Comparison of ENCODE assay signal across 9 cellular contexts in the genomic region with DNA sequence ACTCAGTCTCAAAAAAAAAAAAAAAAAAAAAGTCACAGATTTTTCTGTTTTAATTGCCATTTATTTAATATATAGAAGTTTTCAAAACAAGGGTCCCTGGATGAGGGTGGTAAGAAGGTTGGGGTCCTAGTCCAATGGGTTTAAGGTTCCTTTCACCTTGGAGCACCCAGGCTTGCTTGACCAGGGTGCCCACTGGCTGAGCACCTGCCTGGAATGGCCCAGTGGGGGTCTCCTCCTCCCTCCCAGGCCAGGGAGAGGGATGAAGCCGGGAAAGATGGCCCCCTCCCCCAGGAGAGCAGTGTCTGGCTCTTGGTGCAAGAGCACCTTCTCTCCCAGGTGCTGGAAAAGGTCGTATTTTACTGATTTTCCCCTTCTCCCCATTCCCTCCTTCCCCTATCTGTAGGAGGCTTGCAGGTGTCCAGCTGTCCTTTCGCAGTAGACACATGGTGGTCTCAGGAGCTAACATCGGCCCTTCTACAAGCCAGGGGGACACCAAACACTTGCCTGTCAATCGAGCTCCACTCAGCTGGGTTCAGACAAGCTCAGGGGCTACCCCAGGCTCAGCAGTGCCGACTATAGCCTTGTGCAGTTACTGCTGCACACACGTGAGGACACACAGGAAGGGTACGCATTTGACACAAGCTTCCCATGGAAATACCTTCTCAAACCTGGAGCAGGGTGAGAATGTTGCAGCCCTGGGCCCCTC.
A peak's percentile ranks its signal among the peaks of the same experiment; 100 is the strongest.
DNase-seq lines count a peak whose midpoint lies in the region; ATAC-seq and TF ChIP-seq lines count a peak whose summit lies in the region.
"Had no signal": no experiment of that assay in that cellular context is flagged by ENCODE, and none has a peak within 500 bp of the region (broad histone marks: within the 10 kb centered on the region; RNA-seq: fewer than 3 reads in every experiment).

No MANE protein-coding gene starts in this region.

- H3K4me1 Mint-ChIP-seq in activated CD4-positive, alpha-beta T cell treated with anti-CD3 and anti-CD28 coated beads, Interleukin-2, amount 10 ng/mL, durations not matched to agents 24 days and 14 days: peaks cover 40% of the 10 kb centered on the region
- peaks cover 34% of the 10 kb centered on the region for H3K4me1 Mint-ChIP-seq in T-helper 17 cell
- peaks cover 9% of the 10 kb centered on the region for H3K4me1 Mint-ChIP-seq in glutamatergic neuron (ENCODE audit: low read depth, unreplicated experiment)

- H3K27me3 ChIP-seq in suprapubic skin: no peaks in the 10 kb centered on the region

- peak overlapping the region; percentile 97 for H3K27ac ChIP-seq in suprapubic skin

- DNase-seq in activated CD4-positive, alpha-beta T cell treated with anti-CD3 and anti-CD28 coated beads, Interleukin-2, amount 10 ng/mL, durations not matched to agents 24 days and 14 days: peak; percentile 71
- DNase-seq in activated CD4-positive, alpha-beta T cell treated with anti-CD3 and anti-CD28 coated beads, Interleukin-2, amount 50 U/mL, for 48 hours: no peak
- DNase-seq in T-helper 17 cell (no peak), glutamatergic neuron (no peak), suprapubic skin (ENCODE audit: low spot score in 2 of 2) (peak in 1 of 2 donors; percentile 65), Ammon's horn (ENCODE audit: low spot score) (no peak), occipital lobe (lab: John Stamatoyannopoulos, UW) (no peak)
- no peak for DNase-seq in activated CD4-positive, CD25-positive, alpha-beta regulatory T cell (lab: John Stamatoyannopoulos, UW)
- DNase-seq: erythroblast had no signal

- no peaks in the 10 kb centered on the region for H3K27me3 Mint-ChIP-seq in activated CD4-positive, alpha-beta T cell treated with anti-CD3 and anti-CD28 coated beads, Interleukin-2, amount 10 ng/mL, durations not matched to agents 24 days and 14 days
- H3K27me3 Mint-ChIP-seq in T-helper 17 cell (no peaks in the 10 kb centered on the region), glutamatergic neuron (ENCODE audit: unreplicated experiment) (peaks cover 6% of the 10 kb centered on the region)

- TF ChIP-seq EP300 in suprapubic skin (IDR thresholded peaks at IDR 0.05): no peak

- TF ChIP-seq POLR2A in suprapubic skin (IDR thresholded peaks at IDR 0.05): no peak

- no peaks in the 10 kb centered on the region for H3K36me3 ChIP-seq in suprapubic skin

- TF ChIP-seq CTCF in glutamatergic neuron (IDR thresholded peaks at IDR 0.05; ENCODE audit: partially characterized antibody, unreplicated experiment) (no peak), suprapubic skin (IDR thresholded peaks at IDR 0.05) (no peak)

- WGBS in suprapubic skin: 65% methylated on average over 8 of the region's 8 CpGs

- no peak overlapping the region for H3K4me3 ChIP-seq in suprapubic skin

- H3K36me3 Mint-ChIP-seq in activated CD4-positive, alpha-beta T cell treated with anti-CD3 and anti-CD28 coated beads, Interleukin-2, amount 10 ng/mL, durations not matched to agents 24 days and 14 days (ENCODE audit: low read depth): peaks cover 4% of the 10 kb centered on the region
- H3K36me3 Mint-ChIP-seq in T-helper 17 cell (ENCODE audit: low read depth) (no peaks in the 10 kb centered on the region), glutamatergic neuron (ENCODE audit: unreplicated experiment) (no peaks in the 10 kb centered on the region)

- H3K9me3 ChIP-seq in T-helper 17 cell (ENCODE audit: control insufficient read depth, low read length, poor library complexity, severe bottlenecking) (no peaks in the 10 kb centered on the region), suprapubic skin (no peaks in the 10 kb centered on the region)

- H3K9me3 Mint-ChIP-seq in activated CD4-positive, alpha-beta T cell treated with anti-CD3 and anti-CD28 coated beads, Interleukin-2, amount 10 ng/mL, durations not matched to agents 24 days and 14 days: peaks cover 16% of the 10 kb centered on the region
- H3K9me3 Mint-ChIP-seq in glutamatergic neuron (ENCODE audit: unreplicated experiment): peaks cover 11% of the 10 kb centered on the region

- intact Hi-C loops in activated CD4-positive, alpha-beta T cell treated with anti-CD3 and anti-CD28 coated beads, Interleukin-2, amount 10 ng/mL, durations not matched to agents 24 days and 14 days (cut with micrococcal nuclease): no loop called here

- peak overlapping the region; percentile 87 for H3K4me3 Mint-ChIP-seq in activated CD4-positive, alpha-beta T cell treated with anti-CD3 and anti-CD28 coated beads, Interleukin-2, amount 10 ng/mL, durations not matched to agents 24 days and 14 days
- H3K4me3 Mint-ChIP-seq in T-helper 17 cell: peak overlapping the region; percentile 93
- H3K4me3 Mint-ChIP-seq in glutamatergic neuron (ENCODE audit: unreplicated experiment): no peak overlapping the region

- ATAC-seq in T-helper 17 cell: no peak

- peaks cover 70% of the 10 kb centered on the region for H3K4me1 ChIP-seq in suprapubic skin

- H3K27ac Mint-ChIP-seq in activated CD4-positive, alpha-beta T cell treated with anti-CD3 and anti-CD28 coated beads, Interleukin-2, amount 10 ng/mL, durations not matched to agents 24 days and 14 days: peak overlapping the region; percentile 76
- H3K27ac Mint-ChIP-seq in T-helper 17 cell (peak overlapping the region; percentile 76), glutamatergic neuron (ENCODE audit: unreplicated experiment) (peak overlapping the region; percentile 4)

Comparison
In these comparisons a context has a peak if more than half of its experiments do, and no peak if none do; other contexts are left out.
1. H3K27ac Mint-ChIP-seq: peak in every context shown above with its lines; median percentile 76 in activated CD4-positive, alpha-beta T cell treated with anti-CD3 and anti-CD28 coated beads, Interleukin-2, amount 10 ng/mL, durations not matched to agents 24 days and 14 days; 76 in T-helper 17 cell; 4 in glutamatergic neuron.